ENCODE assay signal across 2 cellular contexts in the genomic region with DNA sequence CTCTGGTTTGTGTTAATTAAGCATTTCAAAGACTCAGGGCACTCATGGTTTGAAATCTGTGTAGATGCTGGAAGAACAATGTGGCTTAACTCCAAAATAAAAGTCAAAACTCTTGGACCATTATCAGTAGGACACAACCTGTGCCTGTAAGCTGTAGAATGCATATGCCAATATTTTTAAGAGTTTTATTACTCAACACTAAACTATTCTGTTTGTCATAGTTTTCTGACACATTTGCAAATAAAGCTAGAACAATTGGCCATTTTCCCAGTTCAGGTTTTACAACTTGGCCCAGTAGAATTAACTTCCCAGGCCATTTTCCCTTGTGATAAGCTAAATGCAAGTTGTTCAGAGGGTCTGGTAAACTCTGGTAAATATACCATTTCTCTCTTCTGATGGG.
TF ChIP-seq lines count a peak whose summit lies in the region.

No MANE protein-coding gene starts in this region.

TF ChIP-seq in HepG2, 621 proteins besides CTCF, POLR2A, EP300 and RAD21 (continued from another document and continues in another):
- no peak for TF ChIP-seq YEATS4 (CRISPR knock-in tag; IDR thresholded peaks at IDR 0.05; ENCODE audit: borderline replicate concordance)
- TF ChIP-seq, protein P1, sequence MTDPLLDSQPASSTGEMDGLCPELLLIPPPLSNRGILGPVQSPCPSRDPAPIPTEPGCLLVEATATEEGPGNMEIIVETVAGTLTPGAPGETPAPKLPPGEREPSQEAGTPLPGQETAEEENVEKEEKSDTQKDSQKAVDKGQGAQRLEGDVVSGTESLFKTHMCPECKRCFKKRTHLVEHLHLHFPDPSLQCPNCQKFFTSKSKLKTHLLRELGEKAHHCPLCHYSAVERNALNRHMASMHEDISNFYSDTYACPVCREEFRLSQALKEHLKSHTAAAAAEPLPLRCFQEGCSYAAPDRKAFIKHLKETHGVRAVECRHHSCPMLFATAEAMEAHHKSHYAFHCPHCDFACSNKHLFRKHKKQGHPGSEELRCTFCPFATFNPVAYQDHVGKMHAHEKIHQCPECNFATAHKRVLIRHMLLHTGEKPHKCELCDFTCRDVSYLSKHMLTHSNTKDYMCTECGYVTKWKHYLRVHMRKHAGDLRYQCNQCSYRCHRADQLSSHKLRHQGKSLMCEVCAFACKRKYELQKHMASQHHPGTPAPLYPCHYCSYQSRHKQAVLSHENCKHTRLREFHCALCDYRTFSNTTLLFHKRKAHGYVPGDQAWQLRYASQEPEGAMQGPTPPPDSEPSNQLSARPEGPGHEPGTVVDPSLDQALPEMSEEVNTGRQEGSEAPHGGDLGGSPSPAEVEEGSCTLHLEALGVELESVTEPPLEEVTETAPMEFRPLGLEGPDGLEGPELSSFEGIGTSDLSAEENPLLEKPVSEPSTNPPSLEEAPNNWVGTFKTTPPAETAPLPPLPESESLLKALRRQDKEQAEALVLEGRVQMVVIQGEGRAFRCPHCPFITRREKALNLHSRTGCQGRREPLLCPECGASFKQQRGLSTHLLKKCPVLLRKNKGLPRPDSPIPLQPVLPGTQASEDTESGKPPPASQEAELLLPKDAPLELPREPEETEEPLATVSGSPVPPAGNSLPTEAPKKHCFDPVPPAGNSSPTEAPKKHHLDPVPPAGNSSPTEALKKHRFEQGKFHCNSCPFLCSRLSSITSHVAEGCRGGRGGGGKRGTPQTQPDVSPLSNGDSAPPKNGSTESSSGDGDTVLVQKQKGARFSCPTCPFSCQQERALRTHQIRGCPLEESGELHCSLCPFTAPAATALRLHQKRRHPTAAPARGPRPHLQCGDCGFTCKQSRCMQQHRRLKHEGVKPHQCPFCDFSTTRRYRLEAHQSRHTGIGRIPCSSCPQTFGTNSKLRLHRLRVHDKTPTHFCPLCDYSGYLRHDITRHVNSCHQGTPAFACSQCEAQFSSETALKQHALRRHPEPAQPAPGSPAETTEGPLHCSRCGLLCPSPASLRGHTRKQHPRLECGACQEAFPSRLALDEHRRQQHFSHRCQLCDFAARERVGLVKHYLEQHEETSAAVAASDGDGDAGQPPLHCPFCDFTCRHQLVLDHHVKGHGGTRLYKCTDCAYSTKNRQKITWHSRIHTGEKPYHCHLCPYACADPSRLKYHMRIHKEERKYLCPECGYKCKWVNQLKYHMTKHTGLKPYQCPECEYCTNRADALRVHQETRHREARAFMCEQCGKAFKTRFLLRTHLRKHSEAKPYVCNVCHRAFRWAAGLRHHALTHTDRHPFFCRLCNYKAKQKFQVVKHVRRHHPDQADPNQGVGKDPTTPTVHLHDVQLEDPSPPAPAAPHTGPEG (CRISPR knock-in tag; IDR thresholded peaks at IDR 0.05), result no peak
- no peak for TF ChIP-seq RFX5 (IDR thresholded peaks at IDR 0.05; ENCODE audit: low read depth, low read length)
- TF ChIP-seq MTF2 (CRISPR knock-in tag; IDR thresholded peaks at IDR 0.05; ENCODE audit: borderline replicate concordance), result no peak
- TF ChIP-seq BRCA1 (CRISPR knock-in tag; IDR thresholded peaks at IDR 0.05), result no peak
- no peak for TF ChIP-seq HNRNPH1 (optimal IDR thresholded peaks at IDR 0.05; ENCODE audit: low read depth, low read length)
- TF ChIP-seq ZFYVE20 (CRISPR knock-in tag; IDR thresholded peaks at IDR 0.05; ENCODE audit: borderline replicate concordance, low read depth), result no peak

TF ChIP-seq in WTC11, 78 proteins besides CTCF, POLR2A, EP300 and RAD21 (continued from another document):
- TF ChIP-seq, protein P2, sequence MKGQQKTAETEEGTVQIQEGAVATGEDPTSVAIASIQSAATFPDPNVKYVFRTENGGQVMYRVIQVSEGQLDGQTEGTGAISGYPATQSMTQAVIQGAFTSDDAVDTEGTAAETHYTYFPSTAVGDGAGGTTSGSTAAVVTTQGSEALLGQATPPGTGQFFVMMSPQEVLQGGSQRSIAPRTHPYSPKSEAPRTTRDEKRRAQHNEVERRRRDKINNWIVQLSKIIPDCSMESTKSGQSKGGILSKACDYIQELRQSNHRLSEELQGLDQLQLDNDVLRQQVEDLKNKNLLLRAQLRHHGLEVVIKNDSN (CRISPR knock-in tag; IDR thresholded peaks at IDR 0.05), result no peak
- no peak for TF ChIP-seq SMAD3 (CRISPR knock-in tag; IDR thresholded peaks at IDR 0.05; ENCODE audit: borderline replicate concordance)
- TF ChIP-seq ETV6 (CRISPR knock-in tag; IDR thresholded peaks at IDR 0.05), result no peak
- TF ChIP-seq ZNF416 (CRISPR knock-in tag; IDR thresholded peaks at IDR 0.05), result no peak
- no peak for TF ChIP-seq ATF6 (CRISPR knock-in tag; IDR thresholded peaks at IDR 0.05)
- TF ChIP-seq, protein P3, sequence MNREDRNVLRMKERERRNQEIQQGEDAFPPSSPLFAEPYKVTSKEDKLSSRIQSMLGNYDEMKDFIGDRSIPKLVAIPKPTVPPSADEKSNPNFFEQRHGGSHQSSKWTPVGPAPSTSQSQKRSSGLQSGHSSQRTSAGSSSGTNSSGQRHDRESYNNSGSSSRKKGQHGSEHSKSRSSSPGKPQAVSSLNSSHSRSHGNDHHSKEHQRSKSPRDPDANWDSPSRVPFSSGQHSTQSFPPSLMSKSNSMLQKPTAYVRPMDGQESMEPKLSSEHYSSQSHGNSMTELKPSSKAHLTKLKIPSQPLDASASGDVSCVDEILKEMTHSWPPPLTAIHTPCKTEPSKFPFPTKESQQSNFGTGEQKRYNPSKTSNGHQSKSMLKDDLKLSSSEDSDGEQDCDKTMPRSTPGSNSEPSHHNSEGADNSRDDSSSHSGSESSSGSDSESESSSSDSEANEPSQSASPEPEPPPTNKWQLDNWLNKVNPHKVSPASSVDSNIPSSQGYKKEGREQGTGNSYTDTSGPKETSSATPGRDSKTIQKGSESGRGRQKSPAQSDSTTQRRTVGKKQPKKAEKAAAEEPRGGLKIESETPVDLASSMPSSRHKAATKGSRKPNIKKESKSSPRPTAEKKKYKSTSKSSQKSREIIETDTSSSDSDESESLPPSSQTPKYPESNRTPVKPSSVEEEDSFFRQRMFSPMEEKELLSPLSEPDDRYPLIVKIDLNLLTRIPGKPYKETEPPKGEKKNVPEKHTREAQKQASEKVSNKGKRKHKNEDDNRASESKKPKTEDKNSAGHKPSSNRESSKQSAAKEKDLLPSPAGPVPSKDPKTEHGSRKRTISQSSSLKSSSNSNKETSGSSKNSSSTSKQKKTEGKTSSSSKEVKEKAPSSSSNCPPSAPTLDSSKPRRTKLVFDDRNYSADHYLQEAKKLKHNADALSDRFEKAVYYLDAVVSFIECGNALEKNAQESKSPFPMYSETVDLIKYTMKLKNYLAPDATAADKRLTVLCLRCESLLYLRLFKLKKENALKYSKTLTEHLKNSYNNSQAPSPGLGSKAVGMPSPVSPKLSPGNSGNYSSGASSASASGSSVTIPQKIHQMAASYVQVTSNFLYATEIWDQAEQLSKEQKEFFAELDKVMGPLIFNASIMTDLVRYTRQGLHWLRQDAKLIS (CRISPR knock-in tag; IDR thresholded peaks at IDR 0.05; ENCODE audit: borderline replicate concordance), result no peak
- no peak for TF ChIP-seq MYBL2 (CRISPR knock-in tag; IDR thresholded peaks at IDR 0.05)
